16 cellular contexts compared by ENCODE assay signal in genomic region chr6:165848099-165848461, GRCh38.
A peak's percentile ranks its signal among the peaks of the same experiment; 100 is the strongest.
DNase-seq lines count a peak whose midpoint lies in the region; ATAC-seq and TF ChIP-seq lines count a peak whose summit lies in the region.
"Had no signal": no experiment of that assay in that cellular context is flagged by ENCODE, and none has a peak within 500 bp of the region (broad histone marks: within the 10 kb centered on the region; RNA-seq: fewer than 3 reads in every experiment).

No MANE protein-coding gene starts in this region.

- H3K9me3 ChIP-seq in HCT116 (ENCODE audit: control insufficient read depth in 1 of 2, insufficient read depth in 1 of 2, low read depth in 1 of 2, low read length in 2 of 2) (no peaks in the 10 kb centered on the region), Caco-2 (no peaks in the 10 kb centered on the region)
- H3K9me3 ChIP-seq: SJSA1, vagina had no signal

- POLR2A ChIA-PET in HCT116 (lab: Charles Lee) = no interaction called here
- POLR2A ChIA-PET in Caco-2 (lab: Charles Lee) = no interaction called here

- no peaks in the 10 kb centered on the region for H3K79me2 ChIP-seq in HCT116 (ENCODE audit: insufficient read depth, low read length)

- ATAC-seq in HCT116 (no peak), GM21447 (IDR thresholded peaks at IDR 0.05; ENCODE audit: unreplicated experiment) (no peak)

- peak; percentile 21 for TF ChIP-seq CTCF in GM06990 (IDR thresholded peaks at IDR 0.05; ENCODE audit: insufficient read depth, low read length, poor library complexity, severe bottlenecking)
- TF ChIP-seq CTCF in HCT116 (IDR thresholded peaks at IDR 0.05 in 2 of 3, conservative IDR thresholded peaks at IDR 0.05 in 1 of 3; ENCODE audit: borderline replicate concordance in 1 of 3, insufficient read depth in 1 of 3, low read depth in 2 of 3, low read length in 2 of 3) = peak in 2 of 3 experiments; percentile 20 to 25; a peak in 2 of 6 replicates
- peak; percentile 14 for TF ChIP-seq CTCF in cardiac fibroblast (IDR thresholded peaks at IDR 0.05; ENCODE audit: low read depth, low read length)
- TF ChIP-seq CTCF in nephron progenitor cell (IDR thresholded peaks at IDR 0.05) = peak; percentile 19
- no peak for TF ChIP-seq CTCF in Caco-2 (IDR thresholded peaks at IDR 0.05; ENCODE audit: insufficient read depth in 1 of 2, low read depth in 1 of 2, low read length in 1 of 2, severe bottlenecking in 1 of 2, unreplicated experiment in 1 of 2)

- CTCF ChIA-PET in HCT116 (lab: Charles Lee) = no interaction called here
- CTCF ChIA-PET in Caco-2 (lab: Charles Lee) = no interaction called here

- TF ChIP-seq RAD21 in HCT116 (IDR thresholded peaks at IDR 0.05; ENCODE audit: low read depth) = no peak

- no peak overlapping the region for H2AFZ ChIP-seq in HCT116 (ENCODE audit: low read depth, low read length, poor library complexity, severe bottlenecking)

- H3K4me1 Mint-ChIP-seq in nephron progenitor cell (peaks cover 69% of the 10 kb centered on the region), Caco-2 (ENCODE audit: low read depth, unreplicated experiment) (no peaks in the 10 kb centered on the region)

- no peak overlapping the region for H3K4me2 ChIP-seq in HCT116 (ENCODE audit: low read length)

- H3K4me1 ChIP-seq in HCT116 (ENCODE audit: control insufficient read depth in 1 of 2, insufficient read depth in 2 of 2, low read length in 2 of 2) (no peaks in the 10 kb centered on the region), Caco-2 (no peaks in the 10 kb centered on the region)
- H3K4me1 ChIP-seq: SJSA1 had no signal

- H3K27me3 ChIP-seq in GM06990 (replicated peaks; ENCODE audit: control insufficient read depth, insufficient read depth, low read length) = peaks cover 2% of the 10 kb centered on the region; the same call in 1 of the 2 replicates
- no peaks in the 10 kb centered on the region for H3K27me3 ChIP-seq in HCT116 (ENCODE audit: insufficient read depth, low read length)
- no peaks in the 10 kb centered on the region for H3K27me3 ChIP-seq in Caco-2 (replicated peaks; ENCODE audit: control insufficient read depth, insufficient read depth, low read length)

- H3K27ac ChIP-seq in HCT116 (ENCODE audit: low read depth, low read length) = no peak overlapping the region
- H3K27ac ChIP-seq: SJSA1, vagina had no signal

- no peaks in the 10 kb centered on the region for H3K36me3 Mint-ChIP-seq in nephron progenitor cell (ENCODE audit: low read depth)
- H3K36me3 Mint-ChIP-seq in Caco-2 (ENCODE audit: insufficient read depth, unreplicated experiment) = no peaks in the 10 kb centered on the region

- no peak for DNase-seq in GM06990 (ENCODE audit: extremely low read depth, insufficient read length)
- DNase-seq in HCT116 (ENCODE audit: low read depth, low spot score) = no peak
- DNase-seq in cardiac fibroblast (ENCODE audit: low read depth in 2 of 2) = no peak
- DNase-seq in nephron progenitor cell = no peak
- DNase-seq in Caco-2 = no peak
- DNase-seq in NCI-H1048 (lab: John Stamatoyannopoulos, UW) = no peak
- DNase-seq: activated effector memory CD4-positive, alpha-beta T cell treated with Interleukin-2 at 50 U/mL for 16 hours; Calu3; head of caudate nucleus; NCI-H2081; NCI-H524; stimulated activated CD8-positive, alpha-beta memory T cell treated with anti-CD3 and anti-CD28 coated beads, Interleukin-4, amount 100 ng/mL, for 48 hours had no signal

- no peak for TF ChIP-seq POLR2A in HCT116 (IDR thresholded peaks at IDR 0.05; ENCODE audit: borderline replicate concordance, extremely low read depth, insufficient read depth, insufficient read length)

- BruUV-seq in HCT116 (replicated peaks; lab: Mats Ljungman, UMichigan) (no TSS peak), Caco-2 (replicated peaks; lab: Mats Ljungman, UMichigan) (no TSS peak)

- no peaks in the 10 kb centered on the region for H3K9me2 ChIP-seq in HCT116 (ENCODE audit: insufficient read depth)

- H3K9ac ChIP-seq in HCT116 (ENCODE audit: low read length) = no peak overlapping the region

- no peaks in the 10 kb centered on the region for H3K9me3 Mint-ChIP-seq in nephron progenitor cell
- no peaks in the 10 kb centered on the region for H3K9me3 Mint-ChIP-seq in Caco-2 (ENCODE audit: unreplicated experiment)
- H3K9me3 Mint-ChIP-seq: T-helper 2 cell treated with Interferon-gamma antibody and Interleukin-4, amounts not matched to agents 5 μg/mL and 100 μg/mL, for 36 hours had no signal

- intact Hi-C loops in HCT116 (cut with micrococcal nuclease) = no loop called here
- intact Hi-C loops in Caco-2 (cut with micrococcal nuclease; ENCODE audit: unreplicated experiment) = no loop called here

- RAD21 ChIA-PET in HCT116 (lab: Charles Lee; ENCODE audit: low non-redundant PET in 1 of 2, low total read pairs in 2 of 2, uncharacterized antibody in 2 of 2, unreplicated experiment in 2 of 2) = no interaction called here

- H3K36me3 ChIP-seq in GM06990 (ENCODE audit: control insufficient read depth, insufficient read depth, low read length) = no peaks in the 10 kb centered on the region
- no peaks in the 10 kb centered on the region for H3K36me3 ChIP-seq in HCT116 (ENCODE audit: control insufficient read depth in 1 of 2, insufficient read depth in 2 of 2, low read length in 2 of 2)
- H3K36me3 ChIP-seq in Caco-2 (ENCODE audit: control insufficient read depth, insufficient read depth, low read length) = no peaks in the 10 kb centered on the region
- H3K36me3 ChIP-seq: SJSA1, vagina had no signal

- H3K4me3 ChIP-seq in GM06990 (replicated peaks; ENCODE audit: low read depth, low read length) (no peak overlapping the region), HCT116 (replicated peaks in 1 of 2; ENCODE audit: low read depth in 1 of 2, low read length in 2 of 2) (no peak overlapping the region), cardiac fibroblast (replicated peaks in 1 of 2; ENCODE audit: low read depth in 2 of 2, low read length in 2 of 2) (no peak overlapping the region), Caco-2 (ENCODE audit: low read depth, low read length) (no peak overlapping the region)
- H3K4me3 ChIP-seq: SJSA1, vagina had no signal

- H4K20me1 ChIP-seq in HCT116 (ENCODE audit: insufficient read depth) = no peaks in the 10 kb centered on the region

- peaks cover 38% of the 10 kb centered on the region for H3K27me3 Mint-ChIP-seq in nephron progenitor cell (ENCODE audit: low read depth, poor library complexity)
- H3K27me3 Mint-ChIP-seq in Caco-2 (ENCODE audit: insufficient read depth, unreplicated experiment) = peaks cover 9% of the 10 kb centered on the region

- H3K27ac Mint-ChIP-seq in nephron progenitor cell = no peak overlapping the region
- H3K27ac Mint-ChIP-seq in Caco-2 (ENCODE audit: unreplicated experiment) = no peak overlapping the region
- H3K27ac Mint-ChIP-seq: T-helper 2 cell treated with Interferon-gamma antibody and Interleukin-4, amounts not matched to agents 5 μg/mL and 100 μg/mL, for 36 hours had no signal

- H3K4me3 Mint-ChIP-seq in nephron progenitor cell (no peak overlapping the region), Caco-2 (ENCODE audit: unreplicated experiment) (no peak overlapping the region)
- H3K4me3 Mint-ChIP-seq: T-helper 2 cell treated with Interferon-gamma antibody and Interleukin-4, amounts not matched to agents 5 μg/mL and 100 μg/mL, for 36 hours had no signal

TF ChIP-seq in HCT116, 20 proteins besides CTCF, POLR2A, EP300 and RAD21:
- TF ChIP-seq CBX3 (IDR thresholded peaks at IDR 0.05; ENCODE audit: low read depth) (no peak), MAX (IDR thresholded peaks at IDR 0.05) (no peak)

Comparison
In these comparisons a context has a peak if more than half of its experiments do, and no peak if none do; other contexts are left out.
1. CTCF ChIP-seq: peak in GM06990 (single experiment), HCT116 (2 of 3), cardiac fibroblast (single experiment) and nephron progenitor cell (single experiment); none in Caco-2 (0 of 2).